In the genomic region with DNA sequence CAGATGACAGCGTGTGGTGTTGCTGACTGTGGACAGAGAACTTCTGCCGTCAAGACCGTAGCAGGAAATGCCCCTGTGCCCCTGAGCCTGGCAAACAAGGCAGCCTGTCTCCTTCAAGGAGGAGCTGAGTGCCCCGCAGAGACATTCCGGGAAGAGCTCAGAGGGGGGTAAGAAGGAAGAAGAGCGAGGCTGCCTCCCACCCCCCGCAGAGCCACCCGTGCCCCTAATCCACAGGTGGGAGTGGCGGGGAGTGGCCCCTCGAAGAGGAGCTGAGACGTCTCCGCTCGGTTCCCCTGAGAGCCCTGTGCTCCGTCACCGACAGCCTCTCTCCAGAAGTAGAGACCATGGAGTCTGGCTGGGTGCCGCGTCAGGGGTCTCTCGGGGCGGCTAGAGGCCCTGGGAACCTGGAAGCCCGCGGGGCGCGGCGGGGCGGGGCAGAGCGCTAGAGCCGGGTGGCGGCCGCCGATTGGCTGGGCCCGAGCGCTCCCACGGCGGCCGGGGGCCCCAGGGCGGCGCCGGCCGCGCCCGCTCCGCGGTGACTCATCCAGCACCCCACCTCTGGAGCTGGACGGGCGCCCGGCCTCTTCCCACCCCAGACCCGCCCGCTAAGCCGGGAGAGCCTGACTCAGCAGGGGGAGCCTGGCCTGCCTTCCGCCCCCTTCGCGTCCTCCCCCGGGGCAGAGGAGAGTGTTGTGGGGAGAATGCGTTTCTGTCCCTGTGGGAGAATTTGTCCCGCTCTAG, we compare ENCODE assay signal across 8 cellular contexts. TPM values are rescaled to one million over a fixed set of nuclear protein-coding genes. Genes with fewer than 3 reads are reported as not detected.
DNase-seq lines count a peak whose midpoint lies in the region; ATAC-seq, FAIRE-seq and TF ChIP-seq lines count a peak whose summit lies in the region.

No MANE protein-coding gene starts in this region.

- TF ChIP-seq CTCF in AG09319 (IDR thresholded peaks at IDR 0.05; ENCODE audit: low read depth, low read length) = no peak
- no peak for TF ChIP-seq CTCF in PC-3 (conservative IDR thresholded peaks at IDR 0.05; ENCODE audit: low read depth, low read length)
- no peak for TF ChIP-seq CTCF in omental fat pad (IDR thresholded peaks at IDR 0.05)
- no peak for TF ChIP-seq CTCF in transverse colon (IDR thresholded peaks at IDR 0.05)
- no peak for TF ChIP-seq CTCF in D721Med (IDR thresholded peaks at IDR 0.05; ENCODE audit: insufficient read depth, missing control alignments)

- no peak for FAIRE-seq in D721Med (lab: Jason Lieb, UNC)

- in situ Hi-C loops in transverse colon (cut with MboI; ENCODE audit: low pct_ligation_motif_present in 1 of 4, low pct_unique_long_range_greater_than_20kb in 1 of 4, low sequenced_read_pairs in 3 of 4) = loop anchor here in 3 of 4 donors (10.0 to 25.0 kb wide), 4 partner anchors 289 to 719 kb away; a partner anchor contains a TSS

- DNase-seq in AG09319 (ENCODE audit: extremely low read depth, low read depth) = peak; percentile 78
- DNase-seq in HEK293T (ENCODE audit: extremely low spot score) = peak; percentile 40
- peak; percentile 95 for DNase-seq in PC-3
- DNase-seq in activated gamma-delta T cell treated with Interleukin-2 at 50 U/mL for 16 hours = peak; percentile 31
- peak; percentile 36 for DNase-seq in foreskin melanocyte
- peak; percentile 84 for DNase-seq in omental fat pad (ENCODE audit: low spot score)
- peak; percentile 91 for DNase-seq in transverse colon
- no peak for DNase-seq in D721Med (ENCODE audit: insufficient read length, low spot score)

- BruUV-seq in PC-3 (replicated peaks; lab: Mats Ljungman, UMichigan) = TSS peak; percentile 86

- no peaks in the 10 kb centered on the region for H3K9me2 ChIP-seq in PC-3 (replicated peaks; ENCODE audit: low read length)

- H3K27me3 ChIP-seq in PC-3 (ENCODE audit: low read length) (no peaks in the 10 kb centered on the region), transverse colon (no peaks in the 10 kb centered on the region)

- H3K9me3 ChIP-seq in PC-3 (ENCODE audit: low read length) (no peaks in the 10 kb centered on the region), transverse colon (no peaks in the 10 kb centered on the region)

- H3K4me3 ChIP-seq in PC-3 (ENCODE audit: low read length) (peak overlapping the region; percentile 45), transverse colon (peak overlapping the region; percentile 25 to 54 (median 44))

- intact Hi-C loops in PC-3 (cut with micrococcal nuclease) = loop anchor here (5.0 kb wide), 3 partner anchors 432 to 727 kb away; no protein-coding TSS in a partner anchor
- intact Hi-C loops in transverse colon (cut with DNase I; ENCODE audit: low total_unique reads) = loop anchor here (5.0 to 10.0 kb wide), 3 partner anchors 292 to 641 kb away; no protein-coding TSS in a partner anchor

- POLR2A ChIA-PET in HEK293T (lab: Yijun Ruan, JAX) = interaction anchor here (1.0 kb wide), 1 partner anchor 132 kb away, joined by 5 read pairs; a partner anchor contains a TSS
- POLR2A ChIA-PET in PC-3 (lab: Charles Lee; ENCODE audit: unreplicated experiment) = interaction anchor here (0.6 to 1.9 kb wide), 6 partner anchors 75 to 727 kb away, joined by 3 to 14 read pairs (median 3); a partner anchor contains a TSS

- ATAC-seq in PC-3 = peak; percentile 61
- peak; percentile 82 for ATAC-seq in omental fat pad (ENCODE audit: low FRiP score)

- peak; percentile 58 for TF ChIP-seq POLR2A in transverse colon (IDR thresholded peaks at IDR 0.05)

- H3K4me2 ChIP-seq in PC-3 (ENCODE audit: low read length) = peak overlapping the region; percentile 81

- peak overlapping the region; percentile 39; the same call in 1 of the 2 replicates for H2AFZ ChIP-seq in PC-3 (ENCODE audit: low read length)

- WGBS in transverse colon (ENCODE audit: low coverage in 1 of 2), 2 donors = 2% methylated on average over 46 of the region's 55 CpGs; no CpG with 5 or more reads in 1 of the 2 donors

- no peaks in the 10 kb centered on the region for H3K36me3 ChIP-seq in PC-3 (ENCODE audit: low read depth, low read length)
- no peaks in the 10 kb centered on the region for H3K36me3 ChIP-seq in transverse colon

- no peak for TF ChIP-seq EP300 in transverse colon (IDR thresholded peaks at IDR 0.05; ENCODE audit: low read depth)

- peak overlapping the region; percentile 96 for H3K9ac ChIP-seq in PC-3 (ENCODE audit: low read length)

- H4K20me1 ChIP-seq in PC-3 (ENCODE audit: low read length) = no peaks in the 10 kb centered on the region

- H3K27ac ChIP-seq in PC-3 (ENCODE audit: low read length) = peak overlapping the region; percentile 97
- H3K27ac ChIP-seq in transverse colon = peak overlapping the region; percentile 85 to 97 (median 90)

- no peaks in the 10 kb centered on the region for H3K79me2 ChIP-seq in PC-3 (ENCODE audit: low read length)

- H3F3A ChIP-seq in PC-3 (ENCODE audit: low read length, unreplicated experiment) = no peaks in the 10 kb centered on the region

- CTCF ChIA-PET in HEK293T (lab: Yijun Ruan, JAX) = interaction anchor here (0.8 to 1.6 kb wide), 4 partner anchors 8 to 501 kb away, joined by 4 to 7 read pairs (median 4); no protein-coding TSS in a partner anchor
- CTCF ChIA-PET in PC-3 (lab: Charles Lee) = interaction anchor here (0.7 to 1.0 kb wide), 7 partner anchors 8 to 731 kb away, joined by 3 to 7 read pairs (median 3); no protein-coding TSS in a partner anchor

- H3K4me1 ChIP-seq in PC-3 (ENCODE audit: insufficient read depth, low read length) (peaks cover 66% of the 10 kb centered on the region), transverse colon (peaks cover 23 to 63% (median 59%) of the 10 kb centered on the region in 4 donors)

TF ChIP-seq in HEK293T, 16 proteins besides CTCF, POLR2A, EP300 and RAD21:
- TF ChIP-seq FOXK2 (IDR thresholded peaks at IDR 0.05) = no peak
- no peak for TF ChIP-seq SP1 (IDR thresholded peaks at IDR 0.05)
- TF ChIP-seq FOXM1 (IDR thresholded peaks at IDR 0.05; ENCODE audit: borderline replicate concordance) = no peak
- no peak for TF ChIP-seq ZNF384 (IDR thresholded peaks at IDR 0.05)
- TF ChIP-seq CTBP1 (IDR thresholded peaks at IDR 0.05; ENCODE audit: borderline replicate concordance) = no peak
- no peak for TF ChIP-seq ARNT (IDR thresholded peaks at IDR 0.05)
- TF ChIP-seq L3MBTL2 (conservative IDR thresholded peaks at IDR 0.05) = no peak
- TF ChIP-seq LEF1 (IDR thresholded peaks at IDR 0.05; ENCODE audit: borderline replicate concordance) = no peak
- TF ChIP-seq HDGF (IDR thresholded peaks at IDR 0.05; ENCODE audit: borderline replicate concordance) = no peak
- TF ChIP-seq SUZ12 (IDR thresholded peaks at IDR 0.05) = no peak
- no peak for TF ChIP-seq ELF4 (IDR thresholded peaks at IDR 0.05)

RNA-seq across cellular contexts. Expression of a gene that starts 25.2 kb away (rescaled TPM):
- total RNA-seq in PC-3 (2014; rRNA removed) (0.12 and 0.15 TPM in 2 replicates), omental fat pad (1 to 10 TPM in 1 of 4 donors, not detected in 3; 1.9 TPM), transverse colon (not detected)

RNA-seq across cellular contexts. Expression of a gene that starts 30.9 kb away (rescaled TPM):
- total RNA-seq in PC-3 (2014; rRNA removed) = 719 and 1,028 TPM in 2 replicates
- 1,000 to 10,000 TPM in 1 of 4 donors, 100 to 1,000 TPM in 2, 10 to 100 TPM in 1; 92.8 to 1,088 (median 251) TPM for total RNA-seq in omental fat pad
- 1,000 to 10,000 TPM; 1,016 to 3,505 (median 2,245) TPM for total RNA-seq in transverse colon

RNA-seq across cellular contexts. Expression of a gene that starts 39.9 kb away (rescaled TPM):
- 0.46 TPM in 1 of 2 replicates, not detected in the other for total RNA-seq in PC-3 (2014; rRNA removed)
- total RNA-seq in omental fat pad = 1 to 10 TPM in 2 of 4 donors, under 1 TPM in 1, not detected in 1; 0.46 to 2.8 (median 1.7) TPM
- total RNA-seq in transverse colon = not detected
